20 cellular contexts compared by ENCODE assay signal in the genomic region with DNA sequence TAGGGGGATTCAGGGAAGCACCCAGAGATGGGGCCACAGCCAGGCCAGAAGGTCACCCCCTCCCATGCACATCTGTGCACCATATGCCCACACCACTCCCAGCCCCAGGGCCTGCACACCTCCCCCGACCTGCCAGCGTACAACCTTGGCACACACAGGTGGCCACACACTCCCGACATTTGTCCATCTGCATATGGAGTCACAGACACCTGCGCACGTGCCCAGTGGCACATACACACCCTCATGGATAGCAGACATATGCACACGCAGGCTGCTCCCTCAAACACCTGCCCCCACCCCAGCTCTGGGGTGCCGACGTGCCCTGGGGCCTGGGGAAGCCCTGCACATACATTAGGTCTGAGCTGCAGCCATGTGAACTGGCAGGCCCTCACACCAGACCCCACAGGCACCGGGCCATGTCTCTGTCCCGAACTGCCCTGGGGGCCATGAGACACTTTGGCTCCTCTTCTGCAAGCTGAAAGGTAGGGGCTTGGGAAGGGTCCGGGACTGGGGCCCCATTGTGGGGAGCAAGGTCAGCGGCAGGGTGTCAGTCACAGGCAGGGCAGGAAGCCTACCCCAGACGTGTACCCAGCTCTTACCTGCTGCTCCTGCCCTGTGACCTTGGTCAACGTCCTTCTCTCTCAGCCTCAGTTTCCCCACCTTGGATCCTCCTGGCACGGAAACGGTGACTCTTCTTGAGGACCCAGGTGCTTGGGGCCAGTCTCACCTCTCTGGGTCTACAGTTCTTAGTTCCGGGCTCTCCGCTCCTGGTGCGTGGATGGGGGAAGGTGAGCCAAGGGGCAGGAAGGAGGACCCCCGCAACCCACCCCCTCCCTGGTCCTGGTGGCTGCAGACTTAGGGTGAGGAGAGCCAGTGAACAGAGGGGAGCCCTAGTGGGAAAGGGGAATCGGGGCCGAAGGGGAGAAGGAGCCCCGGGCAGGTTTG. TPM values are rescaled to one million over a fixed set of nuclear protein-coding genes. Genes with fewer than 3 reads are reported as not detected.
DNase-seq lines count a peak whose midpoint lies in the region; ATAC-seq, FAIRE-seq and TF ChIP-seq lines count a peak whose summit lies in the region.
"Had no signal": no experiment of that assay in that cellular context is flagged by ENCODE, and none has a peak within 500 bp of the region (broad histone marks: within the 10 kb centered on the region; RNA-seq: fewer than 3 reads in every experiment).

No MANE protein-coding gene starts in this region.

- H4K20me1 ChIP-seq in Karpas-422 (ENCODE audit: insufficient read depth, low read depth, low read length), result peaks cover 10% of the 10 kb centered on the region; the same call in 1 of the 2 replicates

- no peaks in the 10 kb centered on the region for H3K36me3 Mint-ChIP-seq in CD8-positive, alpha-beta memory T cell
- H3K36me3 Mint-ChIP-seq in activated naive CD8-positive, alpha-beta T cell treated with anti-CD3 and anti-CD28 coated beads for 36 hours, result no peaks in the 10 kb centered on the region
- H3K36me3 Mint-ChIP-seq in mesothelial cell of epicardium, result no peaks in the 10 kb centered on the region
- H3K36me3 Mint-ChIP-seq: natural killer cell treated with Interleukin-12 subunit alpha and Interleukin-12 subunit beta and Interleukin-15 and Interleukin-18, amount 100 ng/mL, for 72 hours had no signal

- peaks cover 0 to 1% (median 0%) of the 10 kb centered on the region in 5 donors for H3K9me3 Mint-ChIP-seq in CD8-positive, alpha-beta memory T cell
- no peaks in the 10 kb centered on the region for H3K9me3 Mint-ChIP-seq in activated naive CD8-positive, alpha-beta T cell treated with anti-CD3 and anti-CD28 coated beads for 36 hours
- no peaks in the 10 kb centered on the region for H3K9me3 Mint-ChIP-seq in mesothelial cell of epicardium
- H3K9me3 Mint-ChIP-seq: natural killer cell treated with Interleukin-12 subunit alpha and Interleukin-12 subunit beta and Interleukin-15 and Interleukin-18, amount 100 ng/mL, for 72 hours had no signal

- H3K4me3 ChIP-seq in A549 (peak overlapping the region; percentile 47), thyroid gland (replicated peaks in 1 of 3) (no peak overlapping the region), Karpas-422 (ENCODE audit: low read length) (no peak overlapping the region)
- no peak overlapping the region for H3K4me3 ChIP-seq in CD8-positive, alpha-beta memory T cell (ENCODE audit: low read length)

- H3K36me3 ChIP-seq in CD8-positive, alpha-beta memory T cell (ENCODE audit: insufficient read depth, low read length), result no peaks in the 10 kb centered on the region
- H3K36me3 ChIP-seq in thyroid gland, result no peaks in the 10 kb centered on the region
- no peaks in the 10 kb centered on the region for H3K36me3 ChIP-seq in Karpas-422 (ENCODE audit: insufficient read depth, low read length)
- H3K36me3 ChIP-seq: BLaER1 had no signal

- H3K27me3 ChIP-seq in CD8-positive, alpha-beta memory T cell (ENCODE audit: insufficient read depth, low read length, poor library complexity, severe bottlenecking), result peaks cover 7% of the 10 kb centered on the region
- H3K27me3 ChIP-seq in thyroid gland (peaks cover 4% of the 10 kb centered on the region), Karpas-422 (ENCODE audit: low read length) (no peaks in the 10 kb centered on the region)

- no peak overlapping the region for H3K9ac ChIP-seq in Karpas-422 (ENCODE audit: low read length)
- H3K9ac ChIP-seq: BLaER1 had no signal

- TF ChIP-seq POLR2A in A549 (IDR thresholded peaks at IDR 0.05; ENCODE audit: low read length) (no peak), thyroid gland (IDR thresholded peaks at IDR 0.05) (no peak)

- POLR2A ChIA-PET in A549 (lab: Yijun Ruan, JAX), result no interaction called here
- POLR2A ChIA-PET in CD8-positive, alpha-beta memory T cell (lab: Charles Lee), result interaction anchor here (0.7 kb wide), 1 partner anchor 54 kb away, joined by 3 read pairs; no protein-coding TSS in a partner anchor

- no peak for TF ChIP-seq EP300 in A549 (IDR thresholded peaks at IDR 0.05)

- peak overlapping the region in 4 of 7 donors; percentile 24 to 74 (median 46) for H3K4me3 Mint-ChIP-seq in CD8-positive, alpha-beta memory T cell
- H3K4me3 Mint-ChIP-seq in activated naive CD8-positive, alpha-beta T cell treated with anti-CD3 and anti-CD28 coated beads for 36 hours, result peak overlapping the region; percentile 34
- peak overlapping the region; percentile 47 for H3K4me3 Mint-ChIP-seq in mesothelial cell of epicardium
- H3K4me3 Mint-ChIP-seq: natural killer cell treated with Interleukin-12 subunit alpha and Interleukin-12 subunit beta and Interleukin-15 and Interleukin-18, amount 100 ng/mL, for 72 hours had no signal

- intact Hi-C loops in thyroid gland (cut with DNase I), result no loop called here

- H3K27me3 Mint-ChIP-seq in CD8-positive, alpha-beta memory T cell, result peaks cover 38 to 53% of the 10 kb centered on the region in 2 donors
- H3K27me3 Mint-ChIP-seq in activated naive CD8-positive, alpha-beta T cell treated with anti-CD3 and anti-CD28 coated beads for 36 hours, result peaks cover 50% of the 10 kb centered on the region
- H3K27me3 Mint-ChIP-seq in mesothelial cell of epicardium (ENCODE audit: low read depth), result peaks cover 85% of the 10 kb centered on the region

- no peak for DNase-seq in A549 (ENCODE audit: low read depth in 1 of 2, low spot score in 1 of 2)
- no peak for DNase-seq in CD8-positive, alpha-beta memory T cell
- DNase-seq in activated naive CD8-positive, alpha-beta T cell treated with anti-CD3 and anti-CD28 coated beads for 36 hours, result no peak
- no peak for DNase-seq in mesothelial cell of epicardium (ENCODE audit: low spot score in 2 of 2, unreplicated experiment in 2 of 2)
- no peak for DNase-seq in thyroid gland
- no peak for DNase-seq in Karpas-422
- no peak for DNase-seq in GF-D8 (lab: John Stamatoyannopoulos, UW)
- no peak for DNase-seq in 8988T
- DNase-seq: activated CD8-positive, alpha-beta memory T cell treated with anti-CD3 and anti-CD28 coated beads, Interleukin-2, amount 50 U/mL, for 4 hours; DND-41; MM.1S; NCI-H2081 had no signal

- ATAC-seq in A549, result no peak
- ATAC-seq: activated CD4-positive, CD25-positive, alpha-beta regulatory T cell treated with anti-CD3 and anti-CD28 coated beads, Interleukin-2, amount 50 U/mL, for 24 hours; HepG2; natural killer cell treated with Interleukin-12 subunit alpha and Interleukin-12 subunit beta and Interleukin-15 and Interleukin-18, amount 100 ng/mL, for 72 hours had no signal

- H3K4me2 ChIP-seq in A549 (peak overlapping the region; percentile 83), Karpas-422 (ENCODE audit: low read depth, low read length, poor library complexity, severe bottlenecking) (no peak overlapping the region)

- FAIRE-seq in A549 (lab: Jason Lieb, UNC), result no peak
- FAIRE-seq: HepG2, RCC 7860 had no signal

- no peak overlapping the region for H3K27ac Mint-ChIP-seq in CD8-positive, alpha-beta memory T cell
- H3K27ac Mint-ChIP-seq in activated naive CD8-positive, alpha-beta T cell treated with anti-CD3 and anti-CD28 coated beads for 36 hours, result no peak overlapping the region
- H3K27ac Mint-ChIP-seq in mesothelial cell of epicardium, result no peak overlapping the region
- H3K27ac Mint-ChIP-seq: natural killer cell treated with Interleukin-12 subunit alpha and Interleukin-12 subunit beta and Interleukin-15 and Interleukin-18, amount 100 ng/mL, for 72 hours had no signal

- CTCF ChIA-PET in A549 (lab: Yijun Ruan, JAX), result interaction anchor here (1.2 to 1.3 kb wide), 2 partner anchors 14 to 18 kb away, joined by 4 read pairs; no protein-coding TSS in a partner anchor
- CTCF ChIA-PET in CD8-positive, alpha-beta memory T cell (lab: Charles Lee), result no interaction called here

- H3K4me1 Mint-ChIP-seq in CD8-positive, alpha-beta memory T cell, result peaks cover 0 to 13% (median 5%) of the 10 kb centered on the region in 3 donors
- H3K4me1 Mint-ChIP-seq in activated naive CD8-positive, alpha-beta T cell treated with anti-CD3 and anti-CD28 coated beads for 36 hours, result peaks cover 2% of the 10 kb centered on the region
- no peaks in the 10 kb centered on the region for H3K4me1 Mint-ChIP-seq in mesothelial cell of epicardium

- H3K27ac ChIP-seq in A549 (peak overlapping the region in 1 of 2 experiments; percentile 53; a peak in 3 of 6 replicates), thyroid gland (no peak overlapping the region), Karpas-422 (ENCODE audit: low read length) (no peak overlapping the region)
- no peak overlapping the region for H3K27ac ChIP-seq in CD8-positive, alpha-beta memory T cell (ENCODE audit: low read depth, low read length)
- H3K27ac ChIP-seq: BLaER1 had no signal

- WGBS in A549 (ENCODE audit: missing lambda C conversion rate), result 55% methylated on average over 8 of the region's 23 CpGs
- 39 to 54% methylated on average over 9 to 14 of the region's 23 CpGs for WGBS in thyroid gland, 2 donors

- H3K79me2 ChIP-seq in Karpas-422 (ENCODE audit: low read length), result no peaks in the 10 kb centered on the region

- no peaks in the 10 kb centered on the region for H3K9me3 ChIP-seq in A549
- H3K9me3 ChIP-seq in CD8-positive, alpha-beta memory T cell (ENCODE audit: low read length), result no peaks in the 10 kb centered on the region
- H3K9me3 ChIP-seq in thyroid gland, result no peaks in the 10 kb centered on the region
- no peaks in the 10 kb centered on the region for H3K9me3 ChIP-seq in Karpas-422 (ENCODE audit: low read length)
- H3K9me3 ChIP-seq: BLaER1 had no signal

- H3K4me1 ChIP-seq in A549 (peaks cover 4% of the 10 kb centered on the region; the same call in 1 of the 3 replicates), thyroid gland (peaks cover 0 to 13% of the 10 kb centered on the region in 2 donors), Karpas-422 (ENCODE audit: low read length) (no peaks in the 10 kb centered on the region)
- H3K4me1 ChIP-seq in CD8-positive, alpha-beta memory T cell (ENCODE audit: insufficient read depth, low read length), result no peaks in the 10 kb centered on the region

- no peak for TF ChIP-seq RAD21 in A549 (conservative IDR thresholded peaks at IDR 0.05 in 1 of 2, IDR thresholded peaks at IDR 0.05 in 1 of 2)

- no peaks in the 10 kb centered on the region for H3K9me2 ChIP-seq in Karpas-422 (replicated peaks; ENCODE audit: insufficient read depth, low read length)

- no peak overlapping the region for H2AFZ ChIP-seq in Karpas-422 (ENCODE audit: low read length)

- TF ChIP-seq CTCF in A549 (IDR thresholded peaks at IDR 0.05) (no peak), mesothelial cell of epicardium (IDR thresholded peaks at IDR 0.05; ENCODE audit: unreplicated experiment) (no peak), thyroid gland (IDR thresholded peaks at IDR 0.05) (no peak)

RNA-seq across cellular contexts. Expression of a gene that starts 0.6 kb away (rescaled TPM):
- polyA plus RNA-seq in A549 (2011; rRNA removed), result 0.05 and 0.09 TPM in 2 replicates
- polyA plus RNA-seq in A549 (2012; cell fraction: cytosol; rRNA removed), result 0.15 and 0.21 TPM in 2 replicates
- polyA plus RNA-seq in A549 (2012; cell fraction: nucleus; rRNA removed), result 0.17 and 0.27 TPM in 2 replicates
- polyA plus RNA-seq in A549 (2017; fragmentation: RNase III; extraction: RNeasy Plus Mini Kit Qiagen cat#74134 plus additional on column Dnase treatment), result 0.13 to 0.17 TPM (median 0.15 TPM) in 3 replicates
- 0.15 and 0.21 TPM in 2 replicates for polyA minus RNA-seq in A549 (2011; rRNA and poly(A)+ RNA removed)
- total RNA-seq in CD8-positive, alpha-beta memory T cell, result under 1 TPM in 1 of 2 experiments, not detected in 1; 0.07 TPM
- polyA plus RNA-seq in CD8-positive, alpha-beta memory T cell, result not detected
- under 1 TPM in 1 of 2 experiments, not detected in 1; 0.06 TPM for total RNA-seq in activated naive CD8-positive, alpha-beta T cell treated with anti-CD3 and anti-CD28 coated beads for 36 hours
- total RNA-seq in mesothelial cell of epicardium, result 0.11 TPM in 1 of 3 replicates, not detected in the others
- total RNA-seq in thyroid gland, result 1 to 10 TPM in 1 of 4 donors, under 1 TPM in 1, not detected in 2; 0.73 to 1.0 TPM
- total RNA-seq in Karpas-422 (2014; rRNA removed; shearing (Covaris generic); ENCODE audit: low replicate concordance), result not detected in 2 replicates
- total RNA-seq: fibroblast of villous mesenchyme, HepG2, lower leg skin, subcutaneous adipose tissue had no signal

RNA-seq across cellular contexts. Expression of a gene that starts 47.6 kb away (rescaled TPM):
- polyA plus RNA-seq in A549 (2011; rRNA removed) (13.3 and 14.5 TPM in 2 replicates), A549 (2017; fragmentation: RNase III; extraction: RNeasy Plus Mini Kit Qiagen cat#74134 plus additional on column Dnase treatment) (11.4 to 13.0 TPM (median 13.0 TPM) in 3 replicates)
- 24.6 and 31.0 TPM in 2 replicates for polyA plus RNA-seq in A549 (2012; cell fraction: cytosol; rRNA removed)
- polyA plus RNA-seq in A549 (2012; cell fraction: nucleus; rRNA removed), result 18.2 and 25.6 TPM in 2 replicates
- polyA minus RNA-seq in A549 (2011; rRNA and poly(A)+ RNA removed), result 7.6 and 8.2 TPM in 2 replicates
- 10 to 100 TPM; 24.7 to 25.2 TPM for total RNA-seq in CD8-positive, alpha-beta memory T cell
- 46.9 TPM for polyA plus RNA-seq in CD8-positive, alpha-beta memory T cell
- 10 to 100 TPM; 17.1 to 17.5 TPM for total RNA-seq in activated naive CD8-positive, alpha-beta T cell treated with anti-CD3 and anti-CD28 coated beads for 36 hours
- total RNA-seq in mesothelial cell of epicardium (16.5 to 18.8 TPM (median 17.1 TPM) in 3 replicates), thyroid gland (10 to 100 TPM; 16.2 to 40.1 (median 24.3) TPM)
- total RNA-seq in Karpas-422 (2014; rRNA removed; shearing (Covaris generic); ENCODE audit: low replicate concordance), result 16.1 and 22.4 TPM in 2 replicates

RNA-seq across cellular contexts. Expression of a gene that starts 47.9 kb away (rescaled TPM):
- 115 and 143 TPM in 2 replicates for polyA plus RNA-seq in A549 (2011; rRNA removed)
- polyA plus RNA-seq in A549 (2012; cell fraction: cytosol; rRNA removed), result 241 and 269 TPM in 2 replicates
- polyA plus RNA-seq in A549 (2012; cell fraction: nucleus; rRNA removed), result 93.8 and 119 TPM in 2 replicates
- 171 to 204 TPM (median 179 TPM) in 3 replicates for polyA plus RNA-seq in A549 (2017; fragmentation: RNase III; extraction: RNeasy Plus Mini Kit Qiagen cat#74134 plus additional on column Dnase treatment)
- 87.4 and 95.5 TPM in 2 replicates for polyA minus RNA-seq in A549 (2011; rRNA and poly(A)+ RNA removed)
- total RNA-seq in CD8-positive, alpha-beta memory T cell, result 100 to 1,000 TPM; 114 to 121 TPM
- polyA plus RNA-seq in CD8-positive, alpha-beta memory T cell, result 307 TPM
- total RNA-seq in activated naive CD8-positive, alpha-beta T cell treated with anti-CD3 and anti-CD28 coated beads for 36 hours, result 100 to 1,000 TPM; 108 to 117 TPM
- 72.9 to 88.1 TPM (median 76.6 TPM) in 3 replicates for total RNA-seq in mesothelial cell of epicardium
- 100 to 1,000 TPM in 1 of 4 donors, 10 to 100 TPM in 3; 20.6 to 134 (median 70.8) TPM for total RNA-seq in thyroid gland
- 53.9 and 74.1 TPM in 2 replicates for total RNA-seq in Karpas-422 (2014; rRNA removed; shearing (Covaris generic); ENCODE audit: low replicate concordance)
